In the genomic region with DNA sequence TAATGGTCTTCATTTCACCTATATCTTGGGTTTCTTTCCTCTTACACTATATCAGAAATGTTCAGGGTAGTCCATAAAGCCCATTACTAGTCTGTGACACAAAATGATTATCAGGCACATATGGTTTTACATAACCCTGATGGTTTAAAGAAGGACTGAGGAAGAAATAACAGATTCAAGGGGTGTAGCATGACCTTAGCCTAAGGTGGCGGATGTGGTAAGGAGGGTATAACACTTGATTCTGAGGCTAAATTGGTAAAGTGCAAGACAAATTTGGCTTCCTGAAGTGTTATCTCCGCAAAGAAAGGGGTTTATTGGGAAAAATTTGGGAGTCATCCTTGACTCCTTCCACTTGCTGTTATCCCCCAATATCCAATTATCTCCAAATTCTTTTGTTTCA, we compare ENCODE assay signal across 34 cellular contexts.
"Had no signal": no experiment of that assay in that cellular context is flagged by ENCODE, and none has a peak within 500 bp of the region (broad histone marks: within the 10 kb centered on the region; RNA-seq: fewer than 3 reads in every experiment).

No MANE protein-coding gene starts in this region.

- DNase-seq: Karpas-422, Kasumi-1, KG1, MG63, MM.1S, MV-4-11, NCI-H1048, NCI-H1092, NCI-H1092 treated with DMSO at 0.1 percent for 48 hours, NCI-H1105, NCI-H1105 treated with DMSO at 0.1 percent for 48 hours, NCI-H1417, NCI-H1417 treated with DMSO at 0.1 percent for 48 hours, NCI-H1436, NCI-H1436 treated with DMSO at 0.1 percent for 48 hours, NCI-H146, NCI-H1694, NCI-H1694 treated with DMSO at 0.1 percent for 48 hours, NCI-H187, NCI-H187 treated with DMSO at 0.1 percent for 48 hours, NCI-H1930, NCI-H2029, NCI-H2029 treated with DMSO at 0.1 percent for 48 hours, NCI-H2081, NCI-H2081 treated with DMSO at 0.1 percent for 48 hours, NCI-H2107, NCI-H2171, NCI-H2171 treated with DMSO at 0.1 percent for 48 hours, NCI-H2227 treated with DMSO at 0.1 percent for 48 hours, NCI-H226, NCI-H345, NCI-H446, NCI-H446 treated with DMSO at 0.1 percent for 48 hours, NCI-H510A had no signal
